ENCODE assay signal across 8 cellular contexts in the genomic region with DNA sequence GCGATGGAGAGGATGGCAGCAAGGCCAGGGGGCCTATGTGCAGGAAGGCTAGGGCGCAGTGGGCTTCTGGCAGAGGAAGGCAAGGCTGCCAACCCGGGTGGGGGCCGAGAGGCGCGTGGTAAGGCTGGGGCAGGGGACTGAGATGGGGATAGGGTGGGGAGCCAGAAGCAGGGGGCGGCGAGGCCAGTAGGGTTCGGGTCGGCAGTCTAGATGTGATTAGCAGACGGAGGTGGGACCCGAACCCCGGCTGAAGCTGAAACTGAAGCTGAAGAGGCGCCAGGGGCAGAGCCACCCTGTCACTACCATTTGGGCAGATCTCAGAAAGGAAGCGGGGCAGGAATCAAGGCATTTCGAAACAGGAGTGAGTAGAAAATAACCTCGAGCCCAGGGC. TPM values are rescaled to one million over a fixed set of nuclear protein-coding genes. Genes with fewer than 3 reads are reported as not detected.
DNase-seq lines count a peak whose midpoint lies in the region; ATAC-seq, FAIRE-seq and TF ChIP-seq lines count a peak whose summit lies in the region.

No MANE protein-coding gene starts in this region.

- H3K9me3 Mint-ChIP-seq in endodermal cell, result no peaks in the 10 kb centered on the region
- peaks cover 11 to 13% of the 10 kb centered on the region in 2 donors for H3K9me3 Mint-ChIP-seq in stimulated activated naive CD8-positive, alpha-beta T cell treated with anti-CD3 and anti-CD28 coated beads, Interleukin-15, amount 100 ng/mL, for 72 hours

- peaks cover 37% of the 10 kb centered on the region for H3K4me1 Mint-ChIP-seq in endodermal cell
- peaks cover 40% of the 10 kb centered on the region for H3K4me1 Mint-ChIP-seq in stimulated activated naive CD8-positive, alpha-beta T cell treated with anti-CD3 and anti-CD28 coated beads, Interleukin-15, amount 100 ng/mL, for 72 hours

- H3K9me3 ChIP-seq in endodermal cell (ENCODE audit: control insufficient read depth, low read length) (no peaks in the 10 kb centered on the region), mucosa of stomach (ENCODE audit: control insufficient read depth, low read length) (no peaks in the 10 kb centered on the region)

- H3K4me3 ChIP-seq in endodermal cell (ENCODE audit: low read length), result peak overlapping the region; percentile 86
- peak overlapping the region; percentile 77 for H3K4me3 ChIP-seq in mucosa of stomach (ENCODE audit: low read length)

- no peak overlapping the region for H3K4me3 Mint-ChIP-seq in endodermal cell
- H3K4me3 Mint-ChIP-seq in stimulated activated naive CD8-positive, alpha-beta T cell treated with anti-CD3 and anti-CD28 coated beads, Interleukin-15, amount 100 ng/mL, for 72 hours, result peak overlapping the region in 1 of 2 donors; percentile 96

- H3K4me1 ChIP-seq in endodermal cell (ENCODE audit: control insufficient read depth, insufficient read depth, low read length) (peaks cover 10% of the 10 kb centered on the region), mucosa of stomach (ENCODE audit: control insufficient read depth, insufficient read depth, low read length) (peaks cover 10% of the 10 kb centered on the region)

- H3K36me3 ChIP-seq in endodermal cell (ENCODE audit: control insufficient read depth, insufficient read depth, low read length), result no peaks in the 10 kb centered on the region
- H3K36me3 ChIP-seq in mucosa of stomach (ENCODE audit: control insufficient read depth, insufficient read depth, low read length), result no peaks in the 10 kb centered on the region

- ATAC-seq in activated CD4-positive, CD25-positive, alpha-beta regulatory T cell treated with anti-CD3 and anti-CD28 coated beads, Interleukin-2, amount 50 U/mL, for 24 hours, result peak; percentile 23 to 27
- peak; percentile 65 for ATAC-seq in stimulated activated naive CD8-positive, alpha-beta T cell treated with anti-CD3 and anti-CD28 coated beads, Interleukin-15, amount 100 ng/mL, for 72 hours
- no peak for ATAC-seq in HG03469 (IDR thresholded peaks at IDR 0.05; ENCODE audit: unreplicated experiment)

- WGBS in endodermal cell (ENCODE audit: insufficient coverage in 1 of 2, insufficient read length in 1 of 2), 2 experiments, result 11 to 25% methylated on average over 10 to 17 of the region's 17 CpGs

- DNase-seq in COLO668 (lab: John Stamatoyannopoulos, UW; ENCODE audit: unreplicated experiment) (peak; percentile 61), GM20000 (ENCODE audit: low spot score) (peak; percentile 30), HTR-8/SVneo (ENCODE audit: insufficient read length, low spot score) (peak; percentile 55), endodermal cell (peak; percentile 78)
- peak in 1 of 2 donors; percentile 44 for DNase-seq in stimulated activated naive CD8-positive, alpha-beta T cell treated with anti-CD3 and anti-CD28 coated beads, Interleukin-15, amount 100 ng/mL, for 72 hours

- peak overlapping the region; percentile 85 for H3K27ac ChIP-seq in endodermal cell (ENCODE audit: low read depth, low read length)

- peaks cover 4% of the 10 kb centered on the region for H3K27me3 Mint-ChIP-seq in endodermal cell (ENCODE audit: insufficient read depth)
- no peaks in the 10 kb centered on the region for H3K27me3 Mint-ChIP-seq in stimulated activated naive CD8-positive, alpha-beta T cell treated with anti-CD3 and anti-CD28 coated beads, Interleukin-15, amount 100 ng/mL, for 72 hours

- no peak for TF ChIP-seq CTCF in GM20000 (IDR thresholded peaks at IDR 0.05; ENCODE audit: extremely low read depth, missing control alignments)
- TF ChIP-seq CTCF in endodermal cell (conservative IDR thresholded peaks at IDR 0.05), result no peak

- FAIRE-seq in HTR-8/SVneo (lab: Jason Lieb, UNC), result no peak

- H3K27ac Mint-ChIP-seq in endodermal cell, result peak overlapping the region; percentile 84
- H3K27ac Mint-ChIP-seq in stimulated activated naive CD8-positive, alpha-beta T cell treated with anti-CD3 and anti-CD28 coated beads, Interleukin-15, amount 100 ng/mL, for 72 hours, result peak overlapping the region; percentile 96 to 97

- H3K27me3 ChIP-seq in endodermal cell (ENCODE audit: control insufficient read depth, insufficient read depth, low read length, poor library complexity, severe bottlenecking) (no peaks in the 10 kb centered on the region), mucosa of stomach (ENCODE audit: control insufficient read depth, insufficient read depth, low read length) (no peaks in the 10 kb centered on the region)

- H3K9ac ChIP-seq in endodermal cell (ENCODE audit: extremely low read depth, low read length, poor library complexity, severe bottlenecking) (peak overlapping the region; percentile 86), mucosa of stomach (ENCODE audit: low read length) (peak overlapping the region; percentile 90)

- peaks cover 2% of the 10 kb centered on the region for H3K36me3 Mint-ChIP-seq in endodermal cell (ENCODE audit: low read depth)

RNA-seq across cellular contexts. Expression of gene TMED8, which starts 0.5 kb away (rescaled TPM):
- total RNA-seq in endodermal cell, result 10 to 100 TPM; 20.5 to 27.6 TPM
- 12.8 TPM for polyA plus RNA-seq in endodermal cell (2013, experiment 1 of 2)
- 13.5 TPM for polyA plus RNA-seq in endodermal cell (2013, experiment 2 of 2)

RNA-seq across cellular contexts. Expression of gene SAMD15, which starts 0.8 kb away (rescaled TPM):
- total RNA-seq in endodermal cell, result 1 to 10 TPM; 4.3 to 5.5 TPM
- polyA plus RNA-seq in endodermal cell (2013, experiment 1 of 2), result 1.5 TPM
- polyA plus RNA-seq in endodermal cell (2013, experiment 2 of 2), result 2.6 TPM

RNA-seq across cellular contexts. Expression of gene NOXRED1, which starts 46.9 kb away (rescaled TPM):
- total RNA-seq in endodermal cell, result under 1 TPM; 0.49 to 0.92 TPM
- polyA plus RNA-seq in endodermal cell (2013, experiment 1 of 2), result 0.32 TPM
- polyA plus RNA-seq in endodermal cell (2013, experiment 2 of 2), result 0.29 TPM

RNA-seq across cellular contexts. Expression of gene GSTZ1, which starts 55.5 kb away (rescaled TPM):
- 10 to 100 TPM; 38.3 to 40.4 TPM for total RNA-seq in endodermal cell
- polyA plus RNA-seq in endodermal cell (2013, experiment 1 of 2), result 35.9 TPM
- polyA plus RNA-seq in endodermal cell (2013, experiment 2 of 2), result 37.6 TPM

RNA-seq across cellular contexts. Expression of gene POMT2, which starts 55.7 kb away (rescaled TPM):
- total RNA-seq in endodermal cell, result 10 to 100 TPM; 58.5 to 70.6 TPM
- polyA plus RNA-seq in endodermal cell (2013, experiment 1 of 2), result 32.3 TPM
- 29.6 TPM for polyA plus RNA-seq in endodermal cell (2013, experiment 2 of 2)
